Comparison of ENCODE assay signal across 17 cellular contexts in the genomic region with DNA sequence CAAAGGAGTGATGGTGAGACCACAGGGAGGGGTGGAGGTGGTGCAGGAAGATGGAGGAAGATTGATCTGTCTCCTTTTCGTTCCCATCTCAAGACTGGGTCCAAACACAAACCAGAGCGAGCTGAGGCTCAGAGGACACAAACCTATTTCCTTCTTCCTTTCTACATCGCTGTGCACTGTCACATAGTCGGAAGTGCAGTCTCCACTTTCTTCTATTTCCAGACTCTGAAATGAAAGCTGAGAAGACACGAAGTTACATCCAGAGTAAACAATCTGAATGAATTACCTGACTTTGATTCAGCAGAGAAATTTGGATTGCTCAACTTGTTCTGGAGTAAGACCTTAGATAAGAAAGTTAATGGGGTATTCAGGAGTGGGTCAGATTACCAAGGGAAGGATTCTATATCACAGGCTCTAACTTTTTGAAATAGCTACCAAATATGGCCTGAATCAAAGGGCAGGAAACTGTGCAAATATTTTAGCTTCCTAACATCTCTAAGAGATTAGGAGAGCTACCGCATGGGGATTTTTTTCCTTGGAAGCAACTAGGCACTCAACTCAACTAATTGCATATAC. TPM values are rescaled to one million over a fixed set of nuclear protein-coding genes. Genes with fewer than 3 reads are reported as not detected.
A peak's percentile ranks its signal among the peaks of the same experiment; 100 is the strongest.
DNase-seq lines count a peak whose midpoint lies in the region; ATAC-seq and TF ChIP-seq lines count a peak whose summit lies in the region.
"Had no signal": no experiment of that assay in that cellular context is flagged by ENCODE, and none has a peak within 500 bp of the region (broad histone marks: within the 10 kb centered on the region; RNA-seq: fewer than 3 reads in every experiment).

No MANE protein-coding gene starts in this region.

- peak; percentile 48 for DNase-seq in EH (ENCODE audit: low read depth)
- no peak for DNase-seq in activated naive CD8-positive, alpha-beta T cell treated with anti-CD3 and anti-CD28 coated beads, Interleukin-2, amount 50 U/mL, for 24 hours
- DNase-seq in fibroblast of the aortic adventitia (ENCODE audit: low read depth), result peak; percentile 10
- no peak for DNase-seq in COLO668 (lab: John Stamatoyannopoulos, UW; ENCODE audit: unreplicated experiment)
- DNase-seq in activated CD4-positive, alpha-beta memory T cell treated with anti-CD3 and anti-CD28 coated beads, Interleukin-2, amount 10 ng/mL, durations not matched to agents 7 days and 5 days, result no peak
- DNase-seq in foreskin fibroblast, result no peak
- DNase-seq: CD4-positive, alpha-beta memory T cell; NCI-H187; NK-92 treated with Interleukin-12 subunit alpha and Interleukin-12 subunit beta, amount 100 ng/mL, for 24 hours; OCI-M1; SHP77 treated with DMSO at 0.1 percent for 48 hours had no signal

- no peaks in the 10 kb centered on the region for H3K27me3 ChIP-seq in parathyroid adenoma (ENCODE audit: control insufficient read depth, insufficient read depth, low read length)

- peaks cover 41% of the 10 kb centered on the region for H3K27me3 Mint-ChIP-seq in activated naive CD8-positive, alpha-beta T cell treated with anti-CD3 and anti-CD28 coated beads, Interleukin-2, amount 50 U/mL, for 24 hours
- H3K27me3 Mint-ChIP-seq in activated CD4-positive, alpha-beta memory T cell treated with anti-CD3 and anti-CD28 coated beads, Interleukin-2, amount 10 ng/mL, durations not matched to agents 7 days and 5 days, result peaks cover 44% of the 10 kb centered on the region

- H3K27ac Mint-ChIP-seq in activated naive CD8-positive, alpha-beta T cell treated with anti-CD3 and anti-CD28 coated beads, Interleukin-2, amount 50 U/mL, for 24 hours, result peak overlapping the region; percentile 36
- no peak overlapping the region for H3K27ac Mint-ChIP-seq in activated CD4-positive, alpha-beta memory T cell treated with anti-CD3 and anti-CD28 coated beads, Interleukin-2, amount 10 ng/mL, durations not matched to agents 7 days and 5 days
- H3K27ac Mint-ChIP-seq: CD4-positive, alpha-beta memory T cell had no signal

- H3K27ac ChIP-seq in parathyroid adenoma, result peak overlapping the region; percentile 29
- H3K27ac ChIP-seq: HL-60 had no signal

- H3K79me2 ChIP-seq in parathyroid adenoma, result no peaks in the 10 kb centered on the region

- CTCF ChIA-PET in activated CD4-positive, alpha-beta memory T cell treated with anti-CD3 and anti-CD28 coated beads, Interleukin-2, amount 10 ng/mL, durations not matched to agents 7 days and 5 days (lab: Charles Lee), result interaction anchor here (1.0 to 1.4 kb wide), 4 partner anchors 9 to 594 kb away, joined by 3 to 4 read pairs (median 4); partner anchors contain the start of gene PPFIBP2

- no peaks in the 10 kb centered on the region for H3K9me3 ChIP-seq in parathyroid adenoma (ENCODE audit: control insufficient read depth, low read length)

- no peak overlapping the region for H3K4me3 Mint-ChIP-seq in activated naive CD8-positive, alpha-beta T cell treated with anti-CD3 and anti-CD28 coated beads, Interleukin-2, amount 50 U/mL, for 24 hours
- H3K4me3 Mint-ChIP-seq in activated CD4-positive, alpha-beta memory T cell treated with anti-CD3 and anti-CD28 coated beads, Interleukin-2, amount 10 ng/mL, durations not matched to agents 7 days and 5 days, result no peak overlapping the region
- H3K4me3 Mint-ChIP-seq: CD4-positive, alpha-beta memory T cell had no signal

- no peaks in the 10 kb centered on the region for H3K9me3 Mint-ChIP-seq in activated naive CD8-positive, alpha-beta T cell treated with anti-CD3 and anti-CD28 coated beads, Interleukin-2, amount 50 U/mL, for 24 hours
- no peaks in the 10 kb centered on the region for H3K9me3 Mint-ChIP-seq in activated CD4-positive, alpha-beta memory T cell treated with anti-CD3 and anti-CD28 coated beads, Interleukin-2, amount 10 ng/mL, durations not matched to agents 7 days and 5 days
- H3K9me3 Mint-ChIP-seq: CD4-positive, alpha-beta memory T cell had no signal

- no peak overlapping the region for H3K4me2 ChIP-seq in parathyroid adenoma (ENCODE audit: low read length)

- no peak for ATAC-seq in activated naive CD8-positive, alpha-beta T cell treated with anti-CD3 and anti-CD28 coated beads, Interleukin-2, amount 50 U/mL, for 24 hours
- ATAC-seq in HG03457 (IDR thresholded peaks at IDR 0.05; ENCODE audit: unreplicated experiment), result no peak

- H3K36me3 Mint-ChIP-seq in activated naive CD8-positive, alpha-beta T cell treated with anti-CD3 and anti-CD28 coated beads, Interleukin-2, amount 50 U/mL, for 24 hours (ENCODE audit: low read depth), result no peaks in the 10 kb centered on the region
- no peaks in the 10 kb centered on the region for H3K36me3 Mint-ChIP-seq in activated CD4-positive, alpha-beta memory T cell treated with anti-CD3 and anti-CD28 coated beads, Interleukin-2, amount 10 ng/mL, durations not matched to agents 7 days and 5 days (ENCODE audit: low read depth)
- H3K36me3 Mint-ChIP-seq: CD4-positive, alpha-beta memory T cell had no signal

- H3K9ac ChIP-seq in parathyroid adenoma, result no peak overlapping the region

- H3K4me1 Mint-ChIP-seq in activated naive CD8-positive, alpha-beta T cell treated with anti-CD3 and anti-CD28 coated beads, Interleukin-2, amount 50 U/mL, for 24 hours, result peaks cover 57% of the 10 kb centered on the region
- peaks cover 3% of the 10 kb centered on the region for H3K4me1 Mint-ChIP-seq in activated CD4-positive, alpha-beta memory T cell treated with anti-CD3 and anti-CD28 coated beads, Interleukin-2, amount 10 ng/mL, durations not matched to agents 7 days and 5 days
- H3K4me1 Mint-ChIP-seq: CD4-positive, alpha-beta memory T cell had no signal

- POLR2A ChIA-PET in activated CD4-positive, alpha-beta memory T cell treated with anti-CD3 and anti-CD28 coated beads, Interleukin-2, amount 10 ng/mL, durations not matched to agents 7 days and 5 days (lab: Charles Lee), result interaction anchor here (1.5 kb wide), 1 partner anchor 179 kb away, joined by 3 read pairs; no protein-coding TSS in a partner anchor

- H3K4me3 ChIP-seq in fibroblast of the aortic adventitia (ENCODE audit: low read depth, low read length) (no peak overlapping the region), parathyroid adenoma (ENCODE audit: low read depth, low read length) (no peak overlapping the region), foreskin fibroblast (ENCODE audit: low read depth in 1 of 2, low read length in 2 of 2) (no peak overlapping the region)

- peaks cover 12% of the 10 kb centered on the region for H3K4me1 ChIP-seq in parathyroid adenoma

- H2AFZ ChIP-seq in parathyroid adenoma, result no peak overlapping the region

- TF ChIP-seq CTCF in fibroblast of the aortic adventitia (IDR thresholded peaks at IDR 0.05; ENCODE audit: insufficient read depth, low read length) (no peak), parathyroid adenoma (IDR thresholded peaks at IDR 0.05) (no peak), foreskin fibroblast (IDR thresholded peaks at IDR 0.05; ENCODE audit: low read depth, low read length) (no peak)

- H3K36me3 ChIP-seq in parathyroid adenoma (ENCODE audit: control insufficient read depth, insufficient read depth, low read length), result no peaks in the 10 kb centered on the region

RNA-seq across cellular contexts. Expression of gene OVCH2, which starts 14.4 kb away (rescaled TPM):
- total RNA-seq in fibroblast of the aortic adventitia (ENCODE audit: low replicate concordance), result not detected in 2 replicates
- total RNA-seq in activated CD4-positive, alpha-beta memory T cell treated with anti-CD3 and anti-CD28 coated beads, Interleukin-2, amount 10 ng/mL, durations not matched to agents 7 days and 5 days, result not detected
- total RNA-seq: A172; CD4-positive, alpha-beta memory T cell; Daoy; RPMI7951 had no signal

RNA-seq across cellular contexts. Expression of gene CYB5R2, which starts 18.5 kb away (rescaled TPM):
- total RNA-seq in fibroblast of the aortic adventitia (ENCODE audit: low replicate concordance), result 5.4 and 11.2 TPM in 2 replicates
- 1 to 10 TPM; 1.8 TPM for total RNA-seq in activated CD4-positive, alpha-beta memory T cell treated with anti-CD3 and anti-CD28 coated beads, Interleukin-2, amount 10 ng/mL, durations not matched to agents 7 days and 5 days
- total RNA-seq: A172; CD4-positive, alpha-beta memory T cell had no signal

Comparison
In these comparisons a context has a peak if more than half of its experiments do, and no peak if none do; other contexts are left out.
1. DNase-seq: peak in EH (single experiment) and fibroblast of the aortic adventitia (single experiment); none in activated naive CD8-positive, alpha-beta T cell treated with anti-CD3 and anti-CD28 coated beads, Interleukin-2, amount 50 U/mL, for 24 hours (single experiment), COLO668 (single experiment), activated CD4-positive, alpha-beta memory T cell treated with anti-CD3 and anti-CD28 coated beads, Interleukin-2, amount 10 ng/mL, durations not matched to agents 7 days and 5 days (single experiment) and foreskin fibroblast (0 of 2).